In genomic region chr10:458466-458865, GRCh38 we compare ENCODE assay signal across 19 cellular contexts.
DNase-seq lines count a peak whose midpoint lies in the region; ATAC-seq and TF ChIP-seq lines count a peak whose summit lies in the region.
"Had no signal": no experiment of that assay in that cellular context is flagged by ENCODE, and none has a peak within 500 bp of the region (broad histone marks: within the 10 kb centered on the region; RNA-seq: fewer than 3 reads in every experiment).

No MANE protein-coding gene starts in this region.

- in situ Hi-C loops in transverse colon (cut with MboI; ENCODE audit: low pct_ligation_motif_present in 1 of 4, low pct_unique_long_range_greater_than_20kb in 1 of 4, low sequenced_read_pairs in 3 of 4) = no loop called here

- H3K9me3 ChIP-seq in heart left ventricle (no peaks in the 10 kb centered on the region), muscle layer of colon (ENCODE audit: low read length) (no peaks in the 10 kb centered on the region), transverse colon (no peaks in the 10 kb centered on the region), ascending aorta (no peaks in the 10 kb centered on the region)
- H3K9me3 ChIP-seq: MG63 had no signal

- ATAC-seq in heart left ventricle (peak in 3 of 4 donors; percentile 47 to 79 (median 60)), foreskin keratinocyte (no peak)
- ATAC-seq: Panc1 had no signal

- H3K36me3 ChIP-seq in heart left ventricle (no peaks in the 10 kb centered on the region), muscle layer of colon (ENCODE audit: insufficient read depth, low read length) (no peaks in the 10 kb centered on the region), transverse colon (no peaks in the 10 kb centered on the region), ascending aorta (no peaks in the 10 kb centered on the region)

- H3K27ac ChIP-seq in heart left ventricle (peak overlapping the region in 2 of 12 donors; percentile 75 to 79), muscle layer of colon (ENCODE audit: low read depth, low read length) (peak overlapping the region; percentile 88), transverse colon (peak overlapping the region; percentile 46 to 74 (median 62)), foreskin keratinocyte (no peak overlapping the region), ascending aorta (no peak overlapping the region)
- H3K27ac ChIP-seq: 22Rv1 had no signal

- TF ChIP-seq POLR2A in heart left ventricle (IDR thresholded peaks at IDR 0.05) (no peak), transverse colon (IDR thresholded peaks at IDR 0.05) (no peak)

- TF ChIP-seq CTCF in heart left ventricle (IDR thresholded peaks at IDR 0.05) = no peak
- TF ChIP-seq CTCF in transverse colon (IDR thresholded peaks at IDR 0.05) = no peak
- TF ChIP-seq CTCF in foreskin keratinocyte (conservative IDR thresholded peaks at IDR 0.05) = no peak
- no peak for TF ChIP-seq CTCF in ascending aorta (IDR thresholded peaks at IDR 0.05)

- no peak overlapping the region for H3K4me3 ChIP-seq in heart left ventricle
- H3K4me3 ChIP-seq in muscle layer of colon (ENCODE audit: low read depth in 1 of 2, low read length in 2 of 2) = no peak overlapping the region
- H3K4me3 ChIP-seq in transverse colon = no peak overlapping the region
- H3K4me3 ChIP-seq in ascending aorta = no peak overlapping the region
- H3K4me3 ChIP-seq: MG63 had no signal

- DNase-seq in activated CD8-positive, alpha-beta memory T cell treated with anti-CD3 and anti-CD28 coated beads, Interleukin-2, amount 50 U/mL, for 48 hours = peak; percentile 20
- DNase-seq in activated CD8-positive, alpha-beta memory T cell treated with anti-CD3 and anti-CD28 coated beads, Interleukin-2, amount 50 U/mL, for 4 hours = no peak
- DNase-seq in heart left ventricle (no peak), transverse colon (peak; percentile 28), NCI-H1048 (lab: John Stamatoyannopoulos, UW) (no peak), foreskin keratinocyte (no peak), ascending aorta (ENCODE audit: low spot score in 2 of 2) (no peak)
- DNase-seq: activated CD4-positive, alpha-beta T cell treated with anti-CD3 and anti-CD28 coated beads for 4 hours; activated effector memory CD4-positive, alpha-beta T cell treated with anti-CD3 and anti-CD28 coated beads, Interleukin-2, amount 50 U/mL, for 16 hours; DMS 273 treated with DMSO at 0.1 percent for 48 hours; effector CD8-positive, alpha-beta T cell; GF-D8; MG63; NCI-H1694; stimulated activated CD4-positive, alpha-beta T cell treated with anti-CD3 and anti-CD28 coated beads, Interleukin-12 subunit alpha, Interleukin-12 subunit beta, amount 100 ng/mL, for 4 hours; T1000 had no signal

- peaks cover 0 to 31% (median 11%) of the 10 kb centered on the region in 12 donors for H3K4me1 ChIP-seq in heart left ventricle
- H3K4me1 ChIP-seq in muscle layer of colon (ENCODE audit: insufficient read depth, low read length) = peaks cover 50% of the 10 kb centered on the region
- peaks cover 0 to 9% (median 7%) of the 10 kb centered on the region in 4 donors for H3K4me1 ChIP-seq in transverse colon
- H3K4me1 ChIP-seq in foreskin keratinocyte = no peaks in the 10 kb centered on the region
- peaks cover 0 to 6% of the 10 kb centered on the region in 2 donors for H3K4me1 ChIP-seq in ascending aorta

- peak; percentile 95 for TF ChIP-seq EP300 in transverse colon (IDR thresholded peaks at IDR 0.05; ENCODE audit: low read depth)

- H3K27me3 ChIP-seq in heart left ventricle = no peaks in the 10 kb centered on the region
- H3K27me3 ChIP-seq in muscle layer of colon (ENCODE audit: control insufficient read depth in 1 of 2, insufficient read depth in 2 of 2, low read length in 2 of 2) = no peaks in the 10 kb centered on the region
- H3K27me3 ChIP-seq in transverse colon = no peaks in the 10 kb centered on the region
- H3K27me3 ChIP-seq in foreskin keratinocyte = no peaks in the 10 kb centered on the region
- H3K27me3 ChIP-seq in ascending aorta = no peaks in the 10 kb centered on the region
- H3K27me3 ChIP-seq: MG63 had no signal

- intact Hi-C loops in heart left ventricle (cut with DNase I) (no loop called here), transverse colon (cut with DNase I; ENCODE audit: low total_unique reads) (no loop called here), ascending aorta (cut with DNase I) (no loop called here)

- H3K9ac ChIP-seq in muscle layer of colon (ENCODE audit: low read length) = no peak overlapping the region

- 55 to 68% (median 62%) methylated on average over 20 of the region's 20 CpGs for WGBS in heart left ventricle, 4 donors
- WGBS in transverse colon (ENCODE audit: low coverage in 1 of 2), 2 donors = 62 to 92% methylated on average over 6 to 20 of the region's 20 CpGs

Comparison
In these comparisons a context has a peak if more than half of its experiments do, and no peak if none do; other contexts are left out.
1. DNase-seq: peak in activated CD8-positive, alpha-beta memory T cell treated with anti-CD3 and anti-CD28 coated beads, Interleukin-2, amount 50 U/mL, for 48 hours (single experiment) and transverse colon (single experiment); none in activated CD8-positive, alpha-beta memory T cell treated with anti-CD3 and anti-CD28 coated beads, Interleukin-2, amount 50 U/mL, for 4 hours (single experiment), heart left ventricle (0 of 5), NCI-H1048 (single experiment), foreskin keratinocyte (0 of 2) and ascending aorta (0 of 2).
2. H3K27ac ChIP-seq: peak in muscle layer of colon (single experiment) and transverse colon (4 of 4); none in foreskin keratinocyte (single experiment) and ascending aorta (0 of 2).